Comparison of ENCODE assay signal across 12 cellular contexts in genomic region chr19:17268754-17269153, GRCh38. TPM values are rescaled to one million over a fixed set of nuclear protein-coding genes. Genes with fewer than 3 reads are reported as not detected.
A peak's percentile ranks its signal among the peaks of the same experiment; 100 is the strongest.
DNase-seq lines count a peak whose midpoint lies in the region; ATAC-seq, FAIRE-seq and TF ChIP-seq lines count a peak whose summit lies in the region.
"Had no signal": no experiment of that assay in that cellular context is flagged by ENCODE, and none has a peak within 500 bp of the region (broad histone marks: within the 10 kb centered on the region; RNA-seq: fewer than 3 reads in every experiment).

No MANE protein-coding gene starts in this region.

- H3K9ac ChIP-seq in HepG2 (ENCODE audit: insufficient read depth, low read depth, low read length) (no peak overlapping the region), endodermal cell (ENCODE audit: extremely low read depth, low read length, poor library complexity, severe bottlenecking) (no peak overlapping the region)

- H3K36me3 ChIP-seq in HepG2 (replicated peaks in 1 of 2; ENCODE audit: control insufficient read depth in 1 of 2, insufficient read depth in 2 of 2, low read length in 2 of 2) (peaks cover 3 to 19% of the 10 kb centered on the region in 2 experiments; a peak in 3 of 5 replicates), right lobe of liver (peaks cover 0 to 11% (median 2%) of the 10 kb centered on the region in 4 donors), RWPE2 (ENCODE audit: low read depth) (peaks cover 35% of the 10 kb centered on the region), endodermal cell (ENCODE audit: control insufficient read depth, insufficient read depth, low read length) (peaks cover 27% of the 10 kb centered on the region)

- intact Hi-C loops in HepG2 (cut with micrococcal nuclease; ENCODE audit: unreplicated experiment) (loop anchor here (5.0 kb wide), 1 partner anchor 41 kb away; the partner anchor contains the start of gene OCEL1), right lobe of liver (cut with DNase I) (no loop called here)

- peaks cover 7% of the 10 kb centered on the region for H3K4me1 Mint-ChIP-seq in endodermal cell
- peaks cover 29% of the 10 kb centered on the region for H3K4me1 Mint-ChIP-seq in stimulated activated naive CD8-positive, alpha-beta T cell treated with anti-CD3 and anti-CD28 coated beads, Interleukin-15, amount 100 ng/mL, for 72 hours

- H3K79me2 ChIP-seq in HepG2 (ENCODE audit: insufficient read depth, low read length): peaks cover 13% of the 10 kb centered on the region

- TF ChIP-seq RAD21 in HepG2 (CRISPR knock-in tag; IDR thresholded peaks at IDR 0.05): no peak

- in situ Hi-C loops in HepG2 (cut with HindIII; ENCODE audit: extremely low pct_ligation_motif_present, low pct_unique_long_range_greater_than_20kb): no loop called here

- peak overlapping the region; percentile 91 for H3K4me2 ChIP-seq in HepG2 (ENCODE audit: low read depth, low read length)

- no peak overlapping the region for H3K27ac ChIP-seq in HepG2 (ENCODE audit: extremely low read length, insufficient read depth, low read length)
- H3K27ac ChIP-seq in right lobe of liver: no peak overlapping the region
- peak overlapping the region; percentile 73 for H3K27ac ChIP-seq in RWPE2 (ENCODE audit: poor library complexity, severe bottlenecking)
- H3K27ac ChIP-seq in endodermal cell (ENCODE audit: low read depth, low read length): no peak overlapping the region

- TF ChIP-seq CTCF in HepG2 (CRISPR knock-in tag; IDR thresholded peaks at IDR 0.05): no peak
- TF ChIP-seq CTCF in right lobe of liver (IDR thresholded peaks at IDR 0.05): no peak
- no peak for TF ChIP-seq CTCF in RWPE2 (IDR thresholded peaks at IDR 0.05; ENCODE audit: poor library complexity, severe bottlenecking)
- no peak for TF ChIP-seq CTCF in endodermal cell (conservative IDR thresholded peaks at IDR 0.05)

- H3K9me3 ChIP-seq in HepG2 (ENCODE audit: low read length) (no peaks in the 10 kb centered on the region), right lobe of liver (no peaks in the 10 kb centered on the region), RWPE2 (ENCODE audit: severe bottlenecking) (no peaks in the 10 kb centered on the region), endodermal cell (ENCODE audit: control insufficient read depth, low read length) (no peaks in the 10 kb centered on the region)
- H3K9me3 ChIP-seq: stomach had no signal

- ATAC-seq in HepG2 (no peak), right lobe of liver (no peak), RWPE2 (ENCODE audit: low read depth) (no peak), HG03159 (IDR thresholded peaks at IDR 0.05; ENCODE audit: unreplicated experiment) (no peak)
- no peak for ATAC-seq in stimulated activated naive CD8-positive, alpha-beta T cell treated with anti-CD3 and anti-CD28 coated beads, Interleukin-15, amount 100 ng/mL, for 72 hours

- no peaks in the 10 kb centered on the region for H4K20me1 ChIP-seq in HepG2 (ENCODE audit: insufficient read depth, low read length)

- CTCF ChIA-PET in HepG2 (lab: Yijun Ruan, JAX; ENCODE audit: low intra/inter-chr PET ratio, low total read pairs): no interaction called here

- peak overlapping the region; percentile 93 for H3K4me3 Mint-ChIP-seq in endodermal cell
- H3K4me3 Mint-ChIP-seq in stimulated activated naive CD8-positive, alpha-beta T cell treated with anti-CD3 and anti-CD28 coated beads, Interleukin-15, amount 100 ng/mL, for 72 hours: peak overlapping the region; percentile 44 to 92

- no peak for FAIRE-seq in HepG2 (lab: Jason Lieb, UNC)

- peaks cover 0 to 6% of the 10 kb centered on the region in 2 experiments; a peak in 2 of 5 replicates for H3K27me3 ChIP-seq in HepG2 (ENCODE audit: control insufficient read depth in 1 of 2, insufficient read depth in 2 of 2, low read length in 2 of 2)
- no peaks in the 10 kb centered on the region for H3K27me3 ChIP-seq in right lobe of liver
- no peaks in the 10 kb centered on the region for H3K27me3 ChIP-seq in RWPE2 (ENCODE audit: insufficient read depth, poor library complexity, severe bottlenecking)
- H3K27me3 ChIP-seq in endodermal cell (ENCODE audit: control insufficient read depth, insufficient read depth, low read length, poor library complexity, severe bottlenecking): no peaks in the 10 kb centered on the region
- H3K27me3 ChIP-seq: stomach had no signal

- H3K36me3 Mint-ChIP-seq in endodermal cell (ENCODE audit: low read depth): peaks cover 27% of the 10 kb centered on the region

- POLR2A ChIA-PET in HepG2 (lab: Yijun Ruan, JAX): interaction anchor here (0.6 to 2.4 kb wide), 7 partner anchors 11 to 137 kb away, joined by 3 to 40 read pairs (median 6); partner anchors contain the start of genes BST2, NR2F6, OCEL1 and USE1

- H3K27me3 Mint-ChIP-seq in endodermal cell (ENCODE audit: insufficient read depth): no peaks in the 10 kb centered on the region
- H3K27me3 Mint-ChIP-seq in stimulated activated naive CD8-positive, alpha-beta T cell treated with anti-CD3 and anti-CD28 coated beads, Interleukin-15, amount 100 ng/mL, for 72 hours: no peaks in the 10 kb centered on the region

- BruUV-seq in HepG2 (replicated peaks; lab: Mats Ljungman, UMichigan): no TSS peak

- no peaks in the 10 kb centered on the region for H3K9me3 Mint-ChIP-seq in endodermal cell
- H3K9me3 Mint-ChIP-seq in stimulated activated naive CD8-positive, alpha-beta T cell treated with anti-CD3 and anti-CD28 coated beads, Interleukin-15, amount 100 ng/mL, for 72 hours: no peaks in the 10 kb centered on the region

- 98% methylated on average over 6 of the region's 13 CpGs for WGBS in HepG2 (ENCODE audit: low lambda C conversion rate)
- WGBS in right lobe of liver (ENCODE audit: insufficient coverage, low coverage, low lambda C conversion rate, missing lambda C conversion rate): 88% methylated on average over 6 of the region's 13 CpGs
- 92 to 97% methylated on average over 11 to 13 of the region's 13 CpGs for WGBS in endodermal cell (ENCODE audit: insufficient coverage in 1 of 2, insufficient read length in 1 of 2), 2 experiments

- no peak for TF ChIP-seq EP300 in HepG2 (IDR thresholded peaks at IDR 0.05; ENCODE audit: low read depth in 2 of 2, low read length in 2 of 2)
- no peak for TF ChIP-seq EP300 in HepG2 (CRISPR knock-in tag; IDR thresholded peaks at IDR 0.05; ENCODE audit: borderline replicate concordance)

- no peak overlapping the region for H2AFZ ChIP-seq in HepG2 (ENCODE audit: low read length)

- DNase-seq in HepG2 (ENCODE audit: low spot score) (no peak), right lobe of liver (no peak), RWPE2 (ENCODE audit: low spot score) (no peak), endodermal cell (no peak), mesenteric fat pad (ENCODE audit: low spot score) (no peak)
- no peak for DNase-seq in stimulated activated naive CD8-positive, alpha-beta T cell treated with anti-CD3 and anti-CD28 coated beads, Interleukin-15, amount 100 ng/mL, for 72 hours
- no peak for DNase-seq in effector CD4-positive, alpha-beta T cell
- DNase-seq: NCI-H2107; stimulated activated CD4-positive, alpha-beta T cell treated with anti-CD3 and anti-CD28 coated beads, Interleukin-2, amount 100 ng/mL, for 48 hours; stomach had no signal

- H3K27ac Mint-ChIP-seq in endodermal cell: peak overlapping the region; percentile 94
- H3K27ac Mint-ChIP-seq in stimulated activated naive CD8-positive, alpha-beta T cell treated with anti-CD3 and anti-CD28 coated beads, Interleukin-15, amount 100 ng/mL, for 72 hours: no peak overlapping the region

- TF ChIP-seq POLR2A in HepG2 (IDR thresholded peaks at IDR 0.05; ENCODE audit: insufficient read depth in 1 of 2, low read depth in 2 of 2, low read length in 2 of 2) (no peak), right lobe of liver (IDR thresholded peaks at IDR 0.05) (no peak)

- H3K4me1 ChIP-seq in HepG2 (ENCODE audit: insufficient read depth, low read length): peaks cover 25% of the 10 kb centered on the region
- H3K4me1 ChIP-seq in right lobe of liver: peaks cover 0 to 6% (median 3%) of the 10 kb centered on the region in 4 donors
- peaks cover 5% of the 10 kb centered on the region for H3K4me1 ChIP-seq in RWPE2 (ENCODE audit: insufficient read depth, poor library complexity, severe bottlenecking)
- no peaks in the 10 kb centered on the region for H3K4me1 ChIP-seq in endodermal cell (ENCODE audit: control insufficient read depth, insufficient read depth, low read length)

- H3K4me3 ChIP-seq in HepG2 (replicated peaks in 1 of 3; ENCODE audit: insufficient read depth in 1 of 3, low read depth in 2 of 3, low read length in 3 of 3) (no peak overlapping the region), right lobe of liver (no peak overlapping the region), RWPE2 (ENCODE audit: severe bottlenecking) (no peak overlapping the region), endodermal cell (ENCODE audit: low read length) (peak overlapping the region; percentile 98)

RNA-seq across cellular contexts. Expression of gene BABAM1, which starts 1.5 kb away (rescaled TPM):
- total RNA-seq in HepG2 (2016; rRNA removed; fragmentation: Illumina TruSeq; extraction: Trizol) (62.2 and 70.0 TPM in 2 replicates), right lobe of liver (10 to 100 TPM; 29.2 to 51.3 (median 37.9) TPM), endodermal cell (100 to 1,000 TPM; 136 to 151 TPM), mesenteric fat pad (66.0 TPM)
- 49.6 and 50.1 TPM in 2 replicates for total RNA-seq in HepG2 (2016; cell fraction: cytosol; rRNA removed; fragmentation: Illumina TruSeq; extraction: Trizol; ENCODE audit: low read depth)
- 66.9 and 67.7 TPM in 2 replicates for total RNA-seq in HepG2 (2016; cell fraction: insoluble cytoplasmic fraction; rRNA removed; fragmentation: Illumina TruSeq; extraction: Trizol)
- total RNA-seq in HepG2 (2016; cell fraction: membrane; rRNA removed; fragmentation: Illumina TruSeq; extraction: Trizol): 71.5 and 75.2 TPM in 2 replicates
- total RNA-seq in HepG2 (2016; cell fraction: nucleus; rRNA removed; fragmentation: Illumina TruSeq; extraction: Trizol): 37.2 and 48.0 TPM in 2 replicates
- polyA plus RNA-seq in HepG2 (2011; rRNA removed): 74.5 and 82.0 TPM in 2 replicates
- polyA plus RNA-seq in HepG2 (2011; cell fraction: cytosol; rRNA removed): 69.8 and 85.6 TPM in 2 replicates
- 92.8 and 107 TPM in 2 replicates for polyA plus RNA-seq in HepG2 (2011; cell fraction: nucleus; rRNA removed)
- 44.2 and 51.1 TPM in 2 replicates for polyA plus RNA-seq in HepG2 (2012)
- polyA plus RNA-seq in HepG2 (2016; cell fraction: cytosol; fragmentation: Illumina TruSeq; extraction: Trizol; ENCODE audit: low read depth): 54.4 and 55.6 TPM in 2 replicates
- 70.2 and 82.2 TPM in 2 replicates for polyA plus RNA-seq in HepG2 (2016; cell fraction: insoluble cytoplasmic fraction; fragmentation: Illumina TruSeq; extraction: Trizol; ENCODE audit: low read depth)
- 69.7 and 70.7 TPM in 2 replicates for polyA plus RNA-seq in HepG2 (2016; cell fraction: membrane; fragmentation: Illumina TruSeq; extraction: Trizol; ENCODE audit: low read depth)
- polyA plus RNA-seq in HepG2 (2016; cell fraction: nucleus; fragmentation: Illumina TruSeq; extraction: Trizol; ENCODE audit: insufficient read depth, low read depth): 93.5 and 101 TPM in 2 replicates
- 31.9 and 92.2 TPM in 2 replicates for polyA minus RNA-seq in HepG2 (2011; rRNA and poly(A)+ RNA removed; ENCODE audit: low replicate concordance)
- 15.5 and 18.6 TPM in 2 replicates for polyA minus RNA-seq in HepG2 (2011; cell fraction: cytosol; rRNA and poly(A)+ RNA removed)
- polyA minus RNA-seq in HepG2 (2011; cell fraction: nucleus; rRNA and poly(A)+ RNA removed): 20.5 and 25.1 TPM in 2 replicates
- 92.0 TPM for polyA plus RNA-seq in endodermal cell (2013, experiment 1 of 2)
- 81.9 TPM for polyA plus RNA-seq in endodermal cell (2013, experiment 2 of 2)

RNA-seq across cellular contexts. Expression of gene USHBP1, which starts 4.2 kb away (rescaled TPM):
- total RNA-seq in HepG2 (2016; rRNA removed; fragmentation: Illumina TruSeq; extraction: Trizol) (0.13 and 0.15 TPM in 2 replicates), right lobe of liver (1 to 10 TPM in 5 of 6 experiments, under 1 TPM in 1; 0.81 to 3.6 (median 1.7) TPM), endodermal cell (1 to 10 TPM; 3.8 to 6.2 TPM), mesenteric fat pad (11.3 TPM)
- 0.09 and 0.10 TPM in 2 replicates for total RNA-seq in HepG2 (2016; cell fraction: cytosol; rRNA removed; fragmentation: Illumina TruSeq; extraction: Trizol; ENCODE audit: low read depth)
- total RNA-seq in HepG2 (2016; cell fraction: insoluble cytoplasmic fraction; rRNA removed; fragmentation: Illumina TruSeq; extraction: Trizol): 0.18 and 0.19 TPM in 2 replicates
- total RNA-seq in HepG2 (2016; cell fraction: membrane; rRNA removed; fragmentation: Illumina TruSeq; extraction: Trizol): 0.06 and 0.07 TPM in 2 replicates
- total RNA-seq in HepG2 (2016; cell fraction: nucleus; rRNA removed; fragmentation: Illumina TruSeq; extraction: Trizol): 0.09 and 0.50 TPM in 2 replicates
- 1.5 and 1.9 TPM in 2 replicates for polyA plus RNA-seq in HepG2 (2011; rRNA removed)
- 0.76 and 1.0 TPM in 2 replicates for polyA plus RNA-seq in HepG2 (2011; cell fraction: cytosol; rRNA removed)
- 7.3 and 10.3 TPM in 2 replicates for polyA plus RNA-seq in HepG2 (2011; cell fraction: nucleus; rRNA removed)
- polyA plus RNA-seq in HepG2 (2012): 0.28 and 0.53 TPM in 2 replicates
- polyA plus RNA-seq in HepG2 (2016; cell fraction: cytosol; fragmentation: Illumina TruSeq; extraction: Trizol; ENCODE audit: low read depth): not detected in 2 replicates
- 0.17 and 0.35 TPM in 2 replicates for polyA plus RNA-seq in HepG2 (2016; cell fraction: insoluble cytoplasmic fraction; fragmentation: Illumina TruSeq; extraction: Trizol; ENCODE audit: low read depth)
- not detected in 2 replicates for polyA plus RNA-seq in HepG2 (2016; cell fraction: membrane; fragmentation: Illumina TruSeq; extraction: Trizol; ENCODE audit: low read depth)
- polyA plus RNA-seq in HepG2 (2016; cell fraction: nucleus; fragmentation: Illumina TruSeq; extraction: Trizol; ENCODE audit: insufficient read depth, low read depth): 0.71 and 1.1 TPM in 2 replicates
- 0.12 and 1.7 TPM in 2 replicates for polyA minus RNA-seq in HepG2 (2011; rRNA and poly(A)+ RNA removed; ENCODE audit: low replicate concordance)
- polyA minus RNA-seq in HepG2 (2011; cell fraction: cytosol; rRNA and poly(A)+ RNA removed): 0.35 and 0.79 TPM in 2 replicates
- polyA minus RNA-seq in HepG2 (2011; cell fraction: nucleus; rRNA and poly(A)+ RNA removed): 2.1 TPM in 2 replicates
- 1.2 TPM for polyA plus RNA-seq in endodermal cell (2013, experiment 1 of 2)
- polyA plus RNA-seq in endodermal cell (2013, experiment 2 of 2): 1.2 TPM
- polyA plus RNA-seq: CD14-positive monocyte had no signal

RNA-seq across cellular contexts. Expression of gene ANKLE1, which starts 12.9 kb away (rescaled TPM):
- total RNA-seq in HepG2 (2016; rRNA removed; fragmentation: Illumina TruSeq; extraction: Trizol) (0.22 and 0.69 TPM in 2 replicates), right lobe of liver (under 1 TPM; 0.06 to 0.65 (median 0.37) TPM), endodermal cell (1 to 10 TPM; 4.6 to 9.9 TPM), mesenteric fat pad (0.55 TPM)
- total RNA-seq in HepG2 (2016; cell fraction: cytosol; rRNA removed; fragmentation: Illumina TruSeq; extraction: Trizol; ENCODE audit: low read depth): 0.09 TPM in 1 of 2 replicates, not detected in the other
- total RNA-seq in HepG2 (2016; cell fraction: insoluble cytoplasmic fraction; rRNA removed; fragmentation: Illumina TruSeq; extraction: Trizol): 0.12 and 0.71 TPM in 2 replicates
- total RNA-seq in HepG2 (2016; cell fraction: membrane; rRNA removed; fragmentation: Illumina TruSeq; extraction: Trizol): 0.14 and 0.37 TPM in 2 replicates
- 0.87 and 0.88 TPM in 2 replicates for total RNA-seq in HepG2 (2016; cell fraction: nucleus; rRNA removed; fragmentation: Illumina TruSeq; extraction: Trizol)
- polyA plus RNA-seq in HepG2 (2011; rRNA removed): 1.5 TPM in 2 replicates
- 0.21 and 0.32 TPM in 2 replicates for polyA plus RNA-seq in HepG2 (2011; cell fraction: cytosol; rRNA removed)
- 9.6 and 13.7 TPM in 2 replicates for polyA plus RNA-seq in HepG2 (2011; cell fraction: nucleus; rRNA removed)
- 0.87 and 1.1 TPM in 2 replicates for polyA plus RNA-seq in HepG2 (2012)
- polyA plus RNA-seq in HepG2 (2016; cell fraction: cytosol; fragmentation: Illumina TruSeq; extraction: Trizol; ENCODE audit: low read depth): 0.06 and 0.08 TPM in 2 replicates
- polyA plus RNA-seq in HepG2 (2016; cell fraction: insoluble cytoplasmic fraction; fragmentation: Illumina TruSeq; extraction: Trizol; ENCODE audit: low read depth): 0.14 and 0.39 TPM in 2 replicates
- polyA plus RNA-seq in HepG2 (2016; cell fraction: membrane; fragmentation: Illumina TruSeq; extraction: Trizol; ENCODE audit: low read depth): 0.12 and 0.19 TPM in 2 replicates
- polyA plus RNA-seq in HepG2 (2016; cell fraction: nucleus; fragmentation: Illumina TruSeq; extraction: Trizol; ENCODE audit: insufficient read depth, low read depth): 4.2 and 4.6 TPM in 2 replicates
- polyA minus RNA-seq in HepG2 (2011; rRNA and poly(A)+ RNA removed; ENCODE audit: low replicate concordance): 1.3 and 1.6 TPM in 2 replicates
- polyA minus RNA-seq in HepG2 (2011; cell fraction: cytosol; rRNA and poly(A)+ RNA removed): 0.99 TPM in 1 of 2 replicates, not detected in the other
- polyA minus RNA-seq in HepG2 (2011; cell fraction: nucleus; rRNA and poly(A)+ RNA removed): 1.0 and 2.9 TPM in 2 replicates
- polyA plus RNA-seq in endodermal cell (2013, experiment 1 of 2): 4.4 TPM
- 5.1 TPM for polyA plus RNA-seq in endodermal cell (2013, experiment 2 of 2)

RNA-seq across cellular contexts. Expression of gene NR2F6, which starts 23.0 kb away (rescaled TPM):
- total RNA-seq in HepG2 (2016; rRNA removed; fragmentation: Illumina TruSeq; extraction: Trizol) (54.1 and 72.4 TPM in 2 replicates), right lobe of liver (100 to 1,000 TPM in 1 of 6 experiments, 10 to 100 TPM in 5; 48.5 to 105 (median 80.9) TPM), endodermal cell (100 to 1,000 TPM; 103 to 107 TPM), mesenteric fat pad (42.8 TPM)
- 22.9 and 27.2 TPM in 2 replicates for total RNA-seq in HepG2 (2016; cell fraction: cytosol; rRNA removed; fragmentation: Illumina TruSeq; extraction: Trizol; ENCODE audit: low read depth)
- total RNA-seq in HepG2 (2016; cell fraction: insoluble cytoplasmic fraction; rRNA removed; fragmentation: Illumina TruSeq; extraction: Trizol): 48.8 and 69.5 TPM in 2 replicates
- total RNA-seq in HepG2 (2016; cell fraction: membrane; rRNA removed; fragmentation: Illumina TruSeq; extraction: Trizol): 61.5 and 68.4 TPM in 2 replicates
- 29.9 and 36.5 TPM in 2 replicates for total RNA-seq in HepG2 (2016; cell fraction: nucleus; rRNA removed; fragmentation: Illumina TruSeq; extraction: Trizol)
- 30.9 and 38.5 TPM in 2 replicates for polyA plus RNA-seq in HepG2 (2011; rRNA removed)
- polyA plus RNA-seq in HepG2 (2011; cell fraction: cytosol; rRNA removed): 31.1 and 56.9 TPM in 2 replicates
- 53.5 and 56.3 TPM in 2 replicates for polyA plus RNA-seq in HepG2 (2011; cell fraction: nucleus; rRNA removed)
- polyA plus RNA-seq in HepG2 (2012): 18.4 and 25.4 TPM in 2 replicates
- polyA plus RNA-seq in HepG2 (2016; cell fraction: cytosol; fragmentation: Illumina TruSeq; extraction: Trizol; ENCODE audit: low read depth): 25.2 and 25.5 TPM in 2 replicates
- polyA plus RNA-seq in HepG2 (2016; cell fraction: insoluble cytoplasmic fraction; fragmentation: Illumina TruSeq; extraction: Trizol; ENCODE audit: low read depth): 59.8 and 61.8 TPM in 2 replicates
- 50.4 and 51.1 TPM in 2 replicates for polyA plus RNA-seq in HepG2 (2016; cell fraction: membrane; fragmentation: Illumina TruSeq; extraction: Trizol; ENCODE audit: low read depth)
- polyA plus RNA-seq in HepG2 (2016; cell fraction: nucleus; fragmentation: Illumina TruSeq; extraction: Trizol; ENCODE audit: insufficient read depth, low read depth): 66.6 and 74.0 TPM in 2 replicates
- 45.5 and 76.9 TPM in 2 replicates for polyA minus RNA-seq in HepG2 (2011; rRNA and poly(A)+ RNA removed; ENCODE audit: low replicate concordance)
- 41.1 and 47.4 TPM in 2 replicates for polyA minus RNA-seq in HepG2 (2011; cell fraction: cytosol; rRNA and poly(A)+ RNA removed)
- 10.2 and 12.1 TPM in 2 replicates for polyA minus RNA-seq in HepG2 (2011; cell fraction: nucleus; rRNA and poly(A)+ RNA removed)
- polyA plus RNA-seq in endodermal cell (2013, experiment 1 of 2): 59.2 TPM
- polyA plus RNA-seq in endodermal cell (2013, experiment 2 of 2): 54.2 TPM

RNA-seq across cellular contexts. Expression of gene ABHD8, which starts 34.5 kb away (rescaled TPM):
- total RNA-seq in HepG2 (2016; rRNA removed; fragmentation: Illumina TruSeq; extraction: Trizol) (5.6 and 7.2 TPM in 2 replicates), right lobe of liver (10 to 100 TPM in 5 of 6 experiments, 1 to 10 TPM in 1; 8.3 to 27.3 (median 15.8) TPM), endodermal cell (10 to 100 TPM; 11.6 to 21.1 TPM), mesenteric fat pad (12.9 TPM)
- total RNA-seq in HepG2 (2016; cell fraction: cytosol; rRNA removed; fragmentation: Illumina TruSeq; extraction: Trizol; ENCODE audit: low read depth): 8.5 and 10.5 TPM in 2 replicates
- total RNA-seq in HepG2 (2016; cell fraction: insoluble cytoplasmic fraction; rRNA removed; fragmentation: Illumina TruSeq; extraction: Trizol): 4.8 and 6.5 TPM in 2 replicates
- 17.7 and 20.6 TPM in 2 replicates for total RNA-seq in HepG2 (2016; cell fraction: membrane; rRNA removed; fragmentation: Illumina TruSeq; extraction: Trizol)
- 2.8 and 3.3 TPM in 2 replicates for total RNA-seq in HepG2 (2016; cell fraction: nucleus; rRNA removed; fragmentation: Illumina TruSeq; extraction: Trizol)
- 6.3 and 9.9 TPM in 2 replicates for polyA plus RNA-seq in HepG2 (2011; rRNA removed)
- 8.3 and 14.2 TPM in 2 replicates for polyA plus RNA-seq in HepG2 (2011; cell fraction: cytosol; rRNA removed)
- polyA plus RNA-seq in HepG2 (2011; cell fraction: nucleus; rRNA removed): 8.7 and 9.0 TPM in 2 replicates
- polyA plus RNA-seq in HepG2 (2012): 5.9 and 7.7 TPM in 2 replicates
- polyA plus RNA-seq in HepG2 (2016; cell fraction: cytosol; fragmentation: Illumina TruSeq; extraction: Trizol; ENCODE audit: low read depth): 15.3 and 17.8 TPM in 2 replicates
- 7.9 and 9.0 TPM in 2 replicates for polyA plus RNA-seq in HepG2 (2016; cell fraction: insoluble cytoplasmic fraction; fragmentation: Illumina TruSeq; extraction: Trizol; ENCODE audit: low read depth)
- 23.3 and 24.4 TPM in 2 replicates for polyA plus RNA-seq in HepG2 (2016; cell fraction: membrane; fragmentation: Illumina TruSeq; extraction: Trizol; ENCODE audit: low read depth)
- 6.1 and 8.3 TPM in 2 replicates for polyA plus RNA-seq in HepG2 (2016; cell fraction: nucleus; fragmentation: Illumina TruSeq; extraction: Trizol; ENCODE audit: insufficient read depth, low read depth)
- polyA minus RNA-seq in HepG2 (2011; rRNA and poly(A)+ RNA removed; ENCODE audit: low replicate concordance): 4.2 and 22.1 TPM in 2 replicates
- 9.0 and 9.2 TPM in 2 replicates for polyA minus RNA-seq in HepG2 (2011; cell fraction: cytosol; rRNA and poly(A)+ RNA removed)
- 4.6 and 6.1 TPM in 2 replicates for polyA minus RNA-seq in HepG2 (2011; cell fraction: nucleus; rRNA and poly(A)+ RNA removed)
- 9.7 TPM for polyA plus RNA-seq in endodermal cell (2013, experiment 1 of 2)
- 10.2 TPM for polyA plus RNA-seq in endodermal cell (2013, experiment 2 of 2)
